ENCODE assay signal across 23 cellular contexts in the genomic region with DNA sequence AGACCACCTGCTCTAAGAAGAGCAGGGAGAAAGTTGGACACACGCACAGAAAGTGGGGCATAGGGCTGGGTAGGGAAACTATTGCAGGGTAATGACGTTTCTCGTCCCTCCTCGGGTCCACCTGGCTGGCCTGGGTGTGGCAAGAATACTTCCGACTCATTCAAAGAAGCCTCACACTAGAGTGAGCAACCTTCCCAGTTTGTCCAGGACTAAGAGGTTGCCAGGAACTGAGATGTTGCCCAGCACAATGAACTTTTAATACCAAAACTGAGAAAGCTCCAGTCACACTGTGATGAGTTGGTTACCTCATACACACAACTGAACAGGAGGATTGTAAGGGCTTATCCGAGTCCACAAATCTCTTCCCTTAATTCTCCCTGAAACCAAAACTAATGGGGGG.
"Had no signal": no experiment of that assay in that cellular context is flagged by ENCODE, and none has a peak within 500 bp of the region (broad histone marks: within the 10 kb centered on the region; RNA-seq: fewer than 3 reads in every experiment).

No MANE protein-coding gene starts in this region.

- H3K36me3 Mint-ChIP-seq: activated naive CD4-positive, alpha-beta T cell treated with anti-CD3 and anti-CD28 coated beads, Interleukin-2, amount 50 U/mL, for 72 hours; brain; memory B cell; naive B cell; stimulated activated naive B cell treated with anti-CD40 and anti-IgM and Interleukin-4, amounts not matched to agents 10 μg/mL and 1 μg/mL and 100 μg/mL, for 72 hours had no signal

- H3K9me3 Mint-ChIP-seq: activated CD4-positive, alpha-beta T cell treated with anti-CD3 and anti-CD28 coated beads, Interleukin-2, amount 10 ng/mL, durations not matched to agents 7 days and 5 days; activated naive CD4-positive, alpha-beta T cell treated with anti-CD3 and anti-CD28 coated beads, Interleukin-2, amount 50 U/mL, for 72 hours; brain; memory B cell; naive B cell; stimulated activated naive B cell treated with anti-CD40 and anti-IgM and Interleukin-4, amounts not matched to agents 10 μg/mL and 1 μg/mL and 100 μg/mL, for 72 hours had no signal

- ATAC-seq: activated CD8-positive, alpha-beta T cell treated with anti-CD3 and anti-CD28 coated beads, Interleukin-2, amount 10 ng/mL, durations not matched to agents 7 days and 5 days; activated naive CD4-positive, alpha-beta T cell treated with anti-CD3 and anti-CD28 coated beads, Interleukin-2, amount 50 U/mL, for 72 hours; left ventricle myocardium superior; stimulated activated naive B cell treated with anti-CD40 and anti-IgM and Interleukin-4, amounts not matched to agents 10 μg/mL and 1 μg/mL and 100 μg/mL, for 72 hours had no signal

- H3K9me3 ChIP-seq: sigmoid colon, upper lobe of left lung had no signal

- H3K27me3 Mint-ChIP-seq: brain, naive B cell had no signal

- H3K4me1 Mint-ChIP-seq: activated CD4-positive, alpha-beta T cell treated with anti-CD3 and anti-CD28 coated beads, Interleukin-2, amount 10 ng/mL, durations not matched to agents 7 days and 5 days; memory B cell; naive B cell had no signal

- H3K27ac Mint-ChIP-seq: activated CD4-positive, alpha-beta T cell treated with anti-CD3 and anti-CD28 coated beads, Interleukin-2, amount 10 ng/mL, durations not matched to agents 7 days and 5 days; activated CD8-positive, alpha-beta T cell treated with anti-CD3 and anti-CD28 coated beads, Interleukin-2, amount 10 ng/mL, durations not matched to agents 7 days and 5 days; activated naive CD4-positive, alpha-beta T cell treated with anti-CD3 and anti-CD28 coated beads, Interleukin-2, amount 50 U/mL, for 72 hours; memory B cell; naive B cell; stimulated activated naive B cell treated with anti-CD40 and anti-IgM and Interleukin-4, amounts not matched to agents 10 μg/mL and 1 μg/mL and 100 μg/mL, for 72 hours had no signal

- H3K4me1 ChIP-seq: sigmoid colon, upper lobe of left lung had no signal

- H3K4me3 ChIP-seq: sigmoid colon, upper lobe of left lung had no signal

- H3K27me3 ChIP-seq: sigmoid colon, upper lobe of left lung had no signal

- DNase-seq: activated CD4-positive, alpha-beta T cell treated with anti-CD3 and anti-CD28 coated beads, Interleukin-2, amount 10 ng/mL, durations not matched to agents 7 days and 5 days; activated CD4-positive, CD25-positive, alpha-beta regulatory T cell treated with anti-CD3 and anti-CD28 coated beads, Interleukin-2, amount 50 U/mL, for 72 hours; activated CD8-positive, alpha-beta T cell treated with anti-CD3 and anti-CD28 coated beads, Interleukin-2, amount 10 ng/mL, durations not matched to agents 7 days and 5 days; activated T-cell treated with anti-CD3 and anti-CD28 coated beads, Interleukin-2, amount 50 U/mL, for 1 hour; aorta; dermis blood vessel endothelial cell; effector CD8-positive, alpha-beta T cell; glutamatergic neuron; hippocampal formation; kidney glomerular epithelial cell; left ventricle myocardium superior; naive B cell; nucleus accumbens; posterior cingulate gyrus; sigmoid colon; stimulated activated CD4-positive, alpha-beta T cell treated with anti-CD3 and anti-CD28 coated beads, Interleukin-2, amount 100 ng/mL, for 48 hours; stimulated activated CD8-positive, alpha-beta memory T cell treated with anti-CD3 and anti-CD28 coated beads, Interleukin-4, amount 100 ng/mL, for 48 hours; stimulated activated naive B cell treated with anti-CD40 and anti-IgM and Interleukin-4, amounts not matched to agents 10 μg/mL and 1 μg/mL and 100 μg/mL, for 72 hours; upper lobe of left lung; WERI-Rb-1 had no signal

- H3K4me3 Mint-ChIP-seq: activated CD4-positive, alpha-beta T cell treated with anti-CD3 and anti-CD28 coated beads, Interleukin-2, amount 10 ng/mL, durations not matched to agents 7 days and 5 days; activated CD8-positive, alpha-beta T cell treated with anti-CD3 and anti-CD28 coated beads, Interleukin-2, amount 10 ng/mL, durations not matched to agents 7 days and 5 days; brain; memory B cell; naive B cell; stimulated activated naive B cell treated with anti-CD40 and anti-IgM and Interleukin-4, amounts not matched to agents 10 μg/mL and 1 μg/mL and 100 μg/mL, for 72 hours had no signal

- H3K27ac ChIP-seq: sigmoid colon, upper lobe of left lung, WERI-Rb-1 had no signal

- H3K36me3 ChIP-seq: sigmoid colon, upper lobe of left lung, WERI-Rb-1 had no signal
